1 cellular context compared by ENCODE assay signal in the genomic region with DNA sequence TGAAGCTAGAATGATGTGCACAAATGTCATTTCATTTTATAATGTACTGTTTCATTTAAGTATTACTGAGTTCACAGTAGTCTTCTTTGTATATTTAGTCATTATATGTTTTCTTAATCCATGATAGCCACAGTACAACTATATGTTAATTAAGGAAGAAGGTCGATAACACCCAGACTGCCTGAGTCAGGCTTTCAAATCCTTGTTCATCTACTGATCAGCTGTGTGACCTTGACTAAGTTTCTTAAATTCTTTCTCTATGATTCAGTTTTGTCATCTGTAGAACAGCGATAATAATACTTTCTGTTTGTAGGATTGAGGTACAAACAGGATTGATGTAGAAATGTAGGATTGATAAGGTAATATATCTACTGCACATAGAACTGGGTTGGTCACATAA.
TF ChIP-seq lines count a peak whose summit lies in the region.

No MANE protein-coding gene starts in this region.

TF ChIP-seq in K562, 482 proteins besides CTCF, POLR2A, EP300 and RAD21:
- TF ChIP-seq KAT8 (IDR thresholded peaks at IDR 0.05; ENCODE audit: low read depth) (no peak), HMGN3 (IDR thresholded peaks at IDR 0.05; ENCODE audit: borderline replicate concordance, extremely low read depth, insufficient read length, low read depth, low read length) (no peak), TCF7L2 (IDR thresholded peaks at IDR 0.05; ENCODE audit: low read depth, low read length) (no peak), SMARCE1 (IDR thresholded peaks at IDR 0.05) (no peak), HCFC1 (IDR thresholded peaks at IDR 0.05; ENCODE audit: low read depth, low read length) (no peak), SRSF1 (IDR thresholded peaks at IDR 0.05; ENCODE audit: low read depth, low read length) (no peak), PCBP1 (IDR thresholded peaks at IDR 0.05; ENCODE audit: low read depth, low read length, poor library complexity, severe bottlenecking) (no peak)
- TF ChIP-seq, protein P1, sequence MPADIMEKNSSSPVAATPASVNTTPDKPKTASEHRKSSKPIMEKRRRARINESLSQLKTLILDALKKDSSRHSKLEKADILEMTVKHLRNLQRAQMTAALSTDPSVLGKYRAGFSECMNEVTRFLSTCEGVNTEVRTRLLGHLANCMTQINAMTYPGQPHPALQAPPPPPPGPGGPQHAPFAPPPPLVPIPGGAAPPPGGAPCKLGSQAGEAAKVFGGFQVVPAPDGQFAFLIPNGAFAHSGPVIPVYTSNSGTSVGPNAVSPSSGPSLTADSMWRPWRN (IDR thresholded peaks at IDR 0.05; ENCODE audit: low read depth) = no peak
- TF ChIP-seq, protein P2, sequence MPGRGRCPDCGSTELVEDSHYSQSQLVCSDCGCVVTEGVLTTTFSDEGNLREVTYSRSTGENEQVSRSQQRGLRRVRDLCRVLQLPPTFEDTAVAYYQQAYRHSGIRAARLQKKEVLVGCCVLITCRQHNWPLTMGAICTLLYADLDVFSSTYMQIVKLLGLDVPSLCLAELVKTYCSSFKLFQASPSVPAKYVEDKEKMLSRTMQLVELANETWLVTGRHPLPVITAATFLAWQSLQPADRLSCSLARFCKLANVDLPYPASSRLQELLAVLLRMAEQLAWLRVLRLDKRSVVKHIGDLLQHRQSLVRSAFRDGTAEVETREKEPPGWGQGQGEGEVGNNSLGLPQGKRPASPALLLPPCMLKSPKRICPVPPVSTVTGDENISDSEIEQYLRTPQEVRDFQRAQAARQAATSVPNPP (IDR thresholded peaks at IDR 0.05; ENCODE audit: borderline replicate concordance, insufficient read depth, insufficient read length) = no peak
